ENCODE assay signal across 8 cellular contexts in the genomic region with DNA sequence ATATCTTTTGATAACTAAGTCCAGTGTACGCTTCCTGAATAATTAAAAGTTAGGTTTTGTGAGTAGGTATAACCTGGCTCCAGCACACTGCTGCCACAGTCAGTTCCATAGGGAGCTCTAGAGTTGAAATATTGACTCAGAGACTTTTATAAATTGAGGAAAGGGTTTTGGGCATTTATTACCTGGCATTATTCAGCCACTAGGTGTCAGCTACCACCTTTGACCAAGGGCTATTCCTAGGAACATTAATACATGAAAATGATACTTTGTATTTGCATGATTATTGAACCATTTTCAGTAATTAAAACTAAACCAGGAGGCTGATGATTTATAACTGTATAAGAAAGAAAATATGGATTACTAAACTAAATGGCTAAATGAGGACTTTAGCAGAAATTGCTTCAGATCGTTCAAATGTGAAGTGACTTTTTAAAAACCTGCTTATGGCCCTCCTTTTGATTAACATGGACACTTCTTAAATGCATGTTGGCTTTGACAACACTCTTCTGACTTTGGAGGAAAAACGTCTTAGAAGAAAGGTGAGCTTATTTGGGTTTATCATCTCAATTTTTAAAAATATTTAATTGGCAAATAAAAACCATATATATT.
A peak's percentile ranks its signal among the peaks of the same experiment; 100 is the strongest.
DNase-seq lines count a peak whose midpoint lies in the region; ATAC-seq and TF ChIP-seq lines count a peak whose summit lies in the region.

No MANE protein-coding gene starts in this region.

- no peaks in the 10 kb centered on the region for H3K9me3 ChIP-seq in T-helper 17 cell (ENCODE audit: control insufficient read depth, low read length, poor library complexity, severe bottlenecking)

- H3K36me3 Mint-ChIP-seq in T-helper 17 cell (ENCODE audit: low read depth), result no peaks in the 10 kb centered on the region
- no peaks in the 10 kb centered on the region for H3K36me3 Mint-ChIP-seq in activated naive CD8-positive, alpha-beta T cell treated with anti-CD3 and anti-CD28 coated beads, Interleukin-2, amount 50 U/mL, for 24 hours (ENCODE audit: low read depth)

- peak; percentile 39 for TF ChIP-seq CTCF in GM10248 (IDR thresholded peaks at IDR 0.05; ENCODE audit: control extremely low read depth, extremely low read depth, low read depth, missing control alignments)

- no peak overlapping the region for H3K4me3 Mint-ChIP-seq in T-helper 17 cell
- no peak overlapping the region for H3K4me3 Mint-ChIP-seq in activated naive CD8-positive, alpha-beta T cell treated with anti-CD3 and anti-CD28 coated beads, Interleukin-2, amount 50 U/mL, for 24 hours

- CTCF ChIA-PET in GM10248 (lab: Yijun Ruan, JAX), result interaction anchor here (0.9 to 2.5 kb wide), 7 partner anchors 9 to 569 kb away, joined by 3 to 15 read pairs (median 5); no protein-coding TSS in a partner anchor

- POLR2A ChIA-PET in GM10248 (lab: Yijun Ruan, JAX), result no interaction called here

- no peaks in the 10 kb centered on the region for H3K9me3 Mint-ChIP-seq in activated naive CD8-positive, alpha-beta T cell treated with anti-CD3 and anti-CD28 coated beads, Interleukin-2, amount 50 U/mL, for 24 hours

- H3K27ac Mint-ChIP-seq in T-helper 17 cell, result no peak overlapping the region
- H3K27ac Mint-ChIP-seq in activated naive CD8-positive, alpha-beta T cell treated with anti-CD3 and anti-CD28 coated beads, Interleukin-2, amount 50 U/mL, for 24 hours, result no peak overlapping the region

- ATAC-seq in HG02798 (IDR thresholded peaks at IDR 0.05; ENCODE audit: poor library complexity, unreplicated experiment), result peak; percentile 55
- ATAC-seq in T-helper 17 cell, result no peak
- ATAC-seq in GM19455 (IDR thresholded peaks at IDR 0.05; ENCODE audit: unreplicated experiment), result no peak
- no peak for ATAC-seq in activated naive CD8-positive, alpha-beta T cell treated with anti-CD3 and anti-CD28 coated beads, Interleukin-2, amount 50 U/mL, for 24 hours

- peaks cover 7% of the 10 kb centered on the region for H3K27me3 Mint-ChIP-seq in T-helper 17 cell
- peaks cover 5% of the 10 kb centered on the region for H3K27me3 Mint-ChIP-seq in activated naive CD8-positive, alpha-beta T cell treated with anti-CD3 and anti-CD28 coated beads, Interleukin-2, amount 50 U/mL, for 24 hours

- no peaks in the 10 kb centered on the region for H3K4me1 Mint-ChIP-seq in T-helper 17 cell
- no peaks in the 10 kb centered on the region for H3K4me1 Mint-ChIP-seq in activated naive CD8-positive, alpha-beta T cell treated with anti-CD3 and anti-CD28 coated beads, Interleukin-2, amount 50 U/mL, for 24 hours

- DNase-seq in GM10248 (ENCODE audit: extremely low spot score) (no peak), RPMI7951 (ENCODE audit: low read depth) (peak; percentile 9), kidney tubule cell (ENCODE audit: low spot score) (peak; percentile 25), T-helper 17 cell (no peak), GM19240 (ENCODE audit: insufficient read length, low spot score) (no peak)
- DNase-seq in activated naive CD8-positive, alpha-beta T cell treated with anti-CD3 and anti-CD28 coated beads, Interleukin-2, amount 50 U/mL, for 24 hours, result no peak

Comparison
In these comparisons a context has a peak if more than half of its experiments do, and no peak if none do; other contexts are left out.
1. DNase-seq: peak in RPMI7951 (single experiment) and kidney tubule cell (single experiment); none in GM10248 (single experiment), T-helper 17 cell (0 of 3), GM19240 (single experiment) and activated naive CD8-positive, alpha-beta T cell treated with anti-CD3 and anti-CD28 coated beads, Interleukin-2, amount 50 U/mL, for 24 hours (single experiment).